8 cellular contexts compared by ENCODE assay signal in genomic region chr5:16934669-16935068, GRCh38. TPM values are rescaled to one million over a fixed set of nuclear protein-coding genes. Genes with fewer than 3 reads are reported as not detected.
DNase-seq lines count a peak whose midpoint lies in the region; ATAC-seq and TF ChIP-seq lines count a peak whose summit lies in the region.

No MANE protein-coding gene starts in this region.

- H3K9ac ChIP-seq in duodenal mucosa (ENCODE audit: low read depth in 1 of 2, low read length in 2 of 2) = peak overlapping the region; percentile 86 to 89

- ATAC-seq in CD8-positive, alpha-beta T cell = no peak
- no peak for ATAC-seq in natural killer cell treated with Interleukin-12 subunit alpha and Interleukin-12 subunit beta and Interleukin-15 and Interleukin-18, amount 100 ng/mL, for 72 hours

- H3K36me3 Mint-ChIP-seq in CD8-positive, alpha-beta T cell = no peaks in the 10 kb centered on the region
- H3K36me3 Mint-ChIP-seq in natural killer cell treated with Interleukin-12 subunit alpha and Interleukin-12 subunit beta and Interleukin-15 and Interleukin-18, amount 100 ng/mL, for 72 hours = peaks cover 12% of the 10 kb centered on the region

- no peaks in the 10 kb centered on the region for H3K9me3 Mint-ChIP-seq in CD8-positive, alpha-beta T cell
- H3K9me3 Mint-ChIP-seq in natural killer cell treated with Interleukin-12 subunit alpha and Interleukin-12 subunit beta and Interleukin-15 and Interleukin-18, amount 100 ng/mL, for 72 hours = no peaks in the 10 kb centered on the region

- H3K4me1 ChIP-seq in CD8-positive, alpha-beta T cell (ENCODE audit: insufficient read depth, low read length) = peaks cover 9% of the 10 kb centered on the region
- H3K4me1 ChIP-seq in duodenal mucosa (ENCODE audit: control insufficient read depth in 1 of 2, insufficient read depth in 2 of 2, low read length in 2 of 2) = peaks cover 25 to 53% of the 10 kb centered on the region in 2 donors

- no peak for TF ChIP-seq CTCF in CD8-positive, alpha-beta T cell (IDR thresholded peaks at IDR 0.05)
- no peak for TF ChIP-seq CTCF in GM13976 (IDR thresholded peaks at IDR 0.05; ENCODE audit: borderline replicate concordance, control extremely low read depth, extremely low read depth, insufficient read depth, missing control alignments)

- H3K36me3 ChIP-seq in CD8-positive, alpha-beta T cell (ENCODE audit: insufficient read depth, low read length) = no peaks in the 10 kb centered on the region
- H3K36me3 ChIP-seq in duodenal mucosa (ENCODE audit: control insufficient read depth in 1 of 2, insufficient read depth in 2 of 2, low read length in 2 of 2) = no peaks in the 10 kb centered on the region

- in situ Hi-C loops in GM13976 (cut with MboI; ENCODE audit: low sequenced_read_pairs, unreplicated experiment) = no loop called here

- H3K27ac Mint-ChIP-seq in CD8-positive, alpha-beta T cell = no peak overlapping the region
- H3K27ac Mint-ChIP-seq in natural killer cell treated with Interleukin-12 subunit alpha and Interleukin-12 subunit beta and Interleukin-15 and Interleukin-18, amount 100 ng/mL, for 72 hours = no peak overlapping the region

- CTCF ChIA-PET in CD8-positive, alpha-beta T cell (lab: Charles Lee) = no interaction called here

- H3K4me3 ChIP-seq in CD8-positive, alpha-beta T cell (ENCODE audit: low read depth, low read length) = no peak overlapping the region
- H3K4me3 ChIP-seq in duodenal mucosa (ENCODE audit: low read depth in 1 of 2, low read length in 2 of 2) = peak overlapping the region; percentile 67 to 83

- POLR2A ChIA-PET in CD8-positive, alpha-beta T cell (lab: Charles Lee) = no interaction called here

- DNase-seq in CD8-positive, alpha-beta T cell = no peak
- DNase-seq in M059J (ENCODE audit: low read depth) = peak; percentile 72
- DNase-seq in natural killer cell treated with Interleukin-12 subunit alpha and Interleukin-12 subunit beta and Interleukin-15 and Interleukin-18, amount 100 ng/mL, for 72 hours (ENCODE audit: low spot score) = no peak
- DNase-seq in SHP77 (lab: John Stamatoyannopoulos, UW) = no peak
- DNase-seq in NCI-H1105 treated with DMSO at 0.1 percent for 48 hours (lab: John Stamatoyannopoulos, UW) = no peak
- no peak for DNase-seq in stimulated activated CD4-positive, alpha-beta T cell treated with anti-CD3 and anti-CD28 coated beads, Interleukin-1b, Interleukin-23, amount 100 ng/mL, for 48 hours
- DNase-seq in GM13976 (ENCODE audit: low spot score) = no peak

- intact Hi-C loops in CD8-positive, alpha-beta T cell (cut with DNase I, micrococcal nuclease) = no loop called here

- peaks cover 16% of the 10 kb centered on the region for H3K4me1 Mint-ChIP-seq in CD8-positive, alpha-beta T cell (ENCODE audit: low read depth)
- H3K4me1 Mint-ChIP-seq in natural killer cell treated with Interleukin-12 subunit alpha and Interleukin-12 subunit beta and Interleukin-15 and Interleukin-18, amount 100 ng/mL, for 72 hours (ENCODE audit: low read depth in 2 of 2) = peaks cover 5 to 7% of the 10 kb centered on the region in 2 donors

- no peaks in the 10 kb centered on the region for H3K9me3 ChIP-seq in CD8-positive, alpha-beta T cell (ENCODE audit: low read length)
- no peaks in the 10 kb centered on the region for H3K9me3 ChIP-seq in duodenal mucosa (ENCODE audit: control insufficient read depth in 1 of 2, low read length in 2 of 2)

- peaks cover 6% of the 10 kb centered on the region for H3K27me3 ChIP-seq in CD8-positive, alpha-beta T cell (ENCODE audit: insufficient read depth, low read length)
- H3K27me3 ChIP-seq in duodenal mucosa (ENCODE audit: control insufficient read depth in 1 of 2, insufficient read depth in 2 of 2, low read length in 2 of 2) = no peaks in the 10 kb centered on the region

- H3K27ac ChIP-seq in CD8-positive, alpha-beta T cell (ENCODE audit: low read depth, low read length) = no peak overlapping the region
- no peak overlapping the region for H3K27ac ChIP-seq in duodenal mucosa (ENCODE audit: low read depth, low read length)

- peaks cover 63% of the 10 kb centered on the region for H3K27me3 Mint-ChIP-seq in CD8-positive, alpha-beta T cell (ENCODE audit: low read depth)
- peaks cover 25 to 30% of the 10 kb centered on the region in 2 donors for H3K27me3 Mint-ChIP-seq in natural killer cell treated with Interleukin-12 subunit alpha and Interleukin-12 subunit beta and Interleukin-15 and Interleukin-18, amount 100 ng/mL, for 72 hours

- H3K4me3 Mint-ChIP-seq in CD8-positive, alpha-beta T cell = peak overlapping the region; percentile 38
- peak overlapping the region; percentile 32 for H3K4me3 Mint-ChIP-seq in natural killer cell treated with Interleukin-12 subunit alpha and Interleukin-12 subunit beta and Interleukin-15 and Interleukin-18, amount 100 ng/mL, for 72 hours

RNA-seq across cellular contexts. Expression of gene MYO10, which starts 1.4 kb away (rescaled TPM):
- not detected for total RNA-seq in CD8-positive, alpha-beta T cell
- 13.6 and 30.2 TPM in 2 replicates for total RNA-seq in M059J (2014; rRNA removed; shearing (Covaris generic))
- total RNA-seq in natural killer cell treated with Interleukin-12 subunit alpha and Interleukin-12 subunit beta and Interleukin-15 and Interleukin-18, amount 100 ng/mL, for 72 hours = not detected

Comparison
In these comparisons a context has a peak if more than half of its experiments do, and no peak if none do; other contexts are left out.
1. RNA of gene MYO10, which starts 1.4 kb away (total RNA-seq): 13.6 to 30.2 TPM in M059J; not detected in natural killer cell treated with Interleukin-12 subunit alpha and Interleukin-12 subunit beta and Interleukin-15 and Interleukin-18, amount 100 ng/mL, for 72 hours and not detected in CD8-positive, alpha-beta T cell; every median in the first group is over 10 times any median in the second.